In the genomic region with DNA sequence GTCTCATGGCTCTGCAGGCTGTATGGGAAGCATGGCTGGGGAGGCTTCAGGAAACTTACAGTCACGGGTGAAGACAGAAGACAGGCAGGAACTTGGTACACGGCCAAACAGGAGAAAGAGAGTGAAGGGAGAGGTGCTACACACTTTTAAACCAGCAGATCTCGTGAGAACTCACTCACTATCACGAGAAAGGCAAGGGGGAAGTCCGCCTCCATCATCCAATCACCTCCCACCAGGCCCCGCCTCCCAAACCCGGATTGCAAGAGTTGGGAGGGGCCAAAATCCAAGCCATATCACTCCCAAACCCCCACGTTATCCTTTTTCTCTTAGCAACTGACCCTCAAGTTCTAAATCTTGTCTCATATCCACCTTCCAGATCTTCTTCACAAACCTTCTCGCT, we compare ENCODE assay signal across 25 cellular contexts.
"Had no signal": no experiment of that assay in that cellular context is flagged by ENCODE, and none has a peak within 500 bp of the region (broad histone marks: within the 10 kb centered on the region; RNA-seq: fewer than 3 reads in every experiment).

No MANE protein-coding gene starts in this region.

- H3K4me3 ChIP-seq: esophagus muscularis mucosa, gastrocnemius medialis, left ventricle myocardium inferior, lower lobe of right lung, prostate gland, spleen, thoracic aorta, transverse colon had no signal

- H3K4me1 ChIP-seq: esophagus muscularis mucosa, gastrocnemius medialis, left ventricle myocardium inferior, lower lobe of right lung, parathyroid adenoma, prostate gland, spleen, transverse colon had no signal

- H3K4me1 Mint-ChIP-seq: immature natural killer cell; memory B cell; stimulated activated naive B cell treated with anti-CD40 and anti-IgM and Interleukin-4, amounts not matched to agents 10 μg/mL and 1 μg/mL and 100 μg/mL, for 72 hours; stimulated activated naive CD8-positive, alpha-beta T cell treated with anti-CD3 and anti-CD28 coated beads, Interleukin-15, amount 100 ng/mL, for 72 hours had no signal

- FAIRE-seq: colon, keratinocyte had no signal

- H3K36me3 ChIP-seq: esophagus muscularis mucosa, gastrocnemius medialis, left ventricle myocardium inferior, lower lobe of right lung, prostate gland, spleen, thoracic aorta, transverse colon had no signal

- H3K4me3 Mint-ChIP-seq: dendritic cell treated with granulocyte-macrophage colony-stimulating factor and Interleukin-4, amounts not matched to agents 40 ng/mL and 50 ng/mL, for 4 days; effector memory CD8-positive, alpha-beta T cell; immature natural killer cell; memory B cell; natural killer cell treated with Interleukin-12 subunit alpha and Interleukin-12 subunit beta and Interleukin-15 and Interleukin-18, amount 100 ng/mL, for 72 hours; stimulated activated naive B cell treated with anti-CD40 and anti-IgM and Interleukin-4, amounts not matched to agents 10 μg/mL and 1 μg/mL and 100 μg/mL, for 72 hours; stimulated activated naive CD8-positive, alpha-beta T cell treated with anti-CD3 and anti-CD28 coated beads, Interleukin-15, amount 100 ng/mL, for 72 hours had no signal

- H3K9me3 ChIP-seq: esophagus muscularis mucosa, gastrocnemius medialis, left ventricle myocardium inferior, lower lobe of right lung, prostate gland, thoracic aorta, transverse colon had no signal

- H3K27ac ChIP-seq: epithelial cell of prostate, esophagus muscularis mucosa, gastrocnemius medialis, left ventricle myocardium inferior, lower lobe of right lung, parathyroid adenoma, prostate gland, spleen, thoracic aorta, transverse colon had no signal

- DNase-seq: effector memory CD8-positive, alpha-beta T cell; gastrocnemius medialis; immature natural killer cell; left ventricle myocardium inferior; lower lobe of right lung; midbrain; occipital lobe; spleen; stimulated activated CD4-positive, alpha-beta T cell treated with anti-CD3 and anti-CD28 coated beads, Interleukin-15, amount 100 ng/mL, for 24 hours; stimulated activated CD4-positive, alpha-beta T cell treated with anti-CD3 and anti-CD28 coated beads, Interleukin-1b, Interleukin-23, amount 100 ng/mL, for 48 hours; stimulated activated CD4-positive, alpha-beta T cell treated with anti-CD3 and anti-CD28 coated beads, Interleukin-4, amount 100 ng/mL, for 24 hours; stimulated activated naive B cell treated with anti-CD40 and anti-IgM and Interleukin-4, amounts not matched to agents 10 μg/mL and 1 μg/mL and 100 μg/mL, for 72 hours; stimulated activated naive CD8-positive, alpha-beta T cell treated with anti-CD3 and anti-CD28 coated beads, Interleukin-15, amount 100 ng/mL, for 72 hours; transverse colon had no signal

- H3K9ac ChIP-seq: parathyroid adenoma had no signal

- H3K27me3 ChIP-seq: esophagus muscularis mucosa, gastrocnemius medialis, spleen, transverse colon had no signal

- H3K79me2 ChIP-seq: parathyroid adenoma had no signal

- H3K9me3 Mint-ChIP-seq: stimulated activated naive CD8-positive, alpha-beta T cell treated with anti-CD3 and anti-CD28 coated beads, Interleukin-15, amount 100 ng/mL, for 72 hours had no signal

- H3K27me3 Mint-ChIP-seq: dendritic cell treated with granulocyte-macrophage colony-stimulating factor and Interleukin-4, amounts not matched to agents 40 ng/mL and 50 ng/mL, for 4 days; effector memory CD8-positive, alpha-beta T cell; memory B cell; natural killer cell treated with Interleukin-12 subunit alpha and Interleukin-12 subunit beta and Interleukin-15 and Interleukin-18, amount 100 ng/mL, for 72 hours; stimulated activated naive B cell treated with anti-CD40 and anti-IgM and Interleukin-4, amounts not matched to agents 10 μg/mL and 1 μg/mL and 100 μg/mL, for 72 hours; stimulated activated naive CD8-positive, alpha-beta T cell treated with anti-CD3 and anti-CD28 coated beads, Interleukin-15, amount 100 ng/mL, for 72 hours had no signal

- H2AFZ ChIP-seq: parathyroid adenoma had no signal

- H3K36me3 Mint-ChIP-seq: immature natural killer cell; memory B cell; stimulated activated naive B cell treated with anti-CD40 and anti-IgM and Interleukin-4, amounts not matched to agents 10 μg/mL and 1 μg/mL and 100 μg/mL, for 72 hours had no signal

- H3K27ac Mint-ChIP-seq: dendritic cell treated with granulocyte-macrophage colony-stimulating factor and Interleukin-4, amounts not matched to agents 40 ng/mL and 50 ng/mL, for 4 days; effector memory CD8-positive, alpha-beta T cell; immature natural killer cell; memory B cell; natural killer cell treated with Interleukin-12 subunit alpha and Interleukin-12 subunit beta and Interleukin-15 and Interleukin-18, amount 100 ng/mL, for 72 hours; stimulated activated naive B cell treated with anti-CD40 and anti-IgM and Interleukin-4, amounts not matched to agents 10 μg/mL and 1 μg/mL and 100 μg/mL, for 72 hours; stimulated activated naive CD8-positive, alpha-beta T cell treated with anti-CD3 and anti-CD28 coated beads, Interleukin-15, amount 100 ng/mL, for 72 hours had no signal

- ATAC-seq: effector memory CD8-positive, alpha-beta T cell; gastrocnemius medialis; lower lobe of right lung; natural killer cell treated with Interleukin-12 subunit alpha and Interleukin-12 subunit beta and Interleukin-15 and Interleukin-18, amount 100 ng/mL, for 72 hours; sciatic nerve; stimulated activated naive B cell treated with anti-CD40 and anti-IgM and Interleukin-4, amounts not matched to agents 10 μg/mL and 1 μg/mL and 100 μg/mL, for 72 hours; stimulated activated naive CD8-positive, alpha-beta T cell treated with anti-CD3 and anti-CD28 coated beads, Interleukin-15, amount 100 ng/mL, for 72 hours had no signal
